Comparison of ENCODE assay signal across 19 cellular contexts in the genomic region with DNA sequence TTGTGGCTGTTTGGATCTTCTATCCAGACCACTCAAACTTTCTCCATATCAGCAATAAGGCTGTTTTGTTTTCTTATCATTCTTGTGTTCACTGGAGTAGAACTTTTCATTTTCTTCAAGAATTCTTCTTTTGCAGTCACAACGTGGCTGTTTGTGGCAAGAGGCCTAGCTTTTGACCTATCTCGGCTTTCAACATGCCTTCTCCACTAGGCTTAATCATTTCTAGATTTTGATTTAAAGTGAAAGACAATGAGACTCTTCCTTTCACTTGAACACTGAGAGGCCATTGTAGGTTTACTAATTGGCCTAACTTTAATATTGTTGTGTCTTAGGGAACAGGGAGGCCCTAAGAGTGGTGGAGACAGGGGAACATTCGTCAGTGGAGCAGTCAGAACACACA. TPM values are rescaled to one million over a fixed set of nuclear protein-coding genes. Genes with fewer than 3 reads are reported as not detected.
DNase-seq lines count a peak whose midpoint lies in the region; ATAC-seq, FAIRE-seq and TF ChIP-seq lines count a peak whose summit lies in the region.
"Had no signal": no experiment of that assay in that cellular context is flagged by ENCODE, and none has a peak within 500 bp of the region (broad histone marks: within the 10 kb centered on the region; RNA-seq: fewer than 3 reads in every experiment).

No MANE protein-coding gene starts in this region.

- peaks cover 17% of the 10 kb centered on the region for H3K4me1 Mint-ChIP-seq in astrocyte (ENCODE audit: low read depth, unreplicated experiment)
- H3K4me1 Mint-ChIP-seq in stimulated activated memory B cell treated with anti-CD40 and anti-IgM and Interleukin-4, amounts not matched to agents 10 μg/mL and 1 μg/mL and 100 μg/mL, for 72 hours, result no peaks in the 10 kb centered on the region
- H3K4me1 Mint-ChIP-seq: CD8-positive, alpha-beta memory T cell; central memory CD8-positive, alpha-beta T cell had no signal

- H3K79me2 ChIP-seq in astrocyte (ENCODE audit: insufficient read depth, low read length) (peaks cover 90% of the 10 kb centered on the region), hepatocyte (no peaks in the 10 kb centered on the region)

- no peaks in the 10 kb centered on the region for H3K9me3 ChIP-seq in astrocyte (ENCODE audit: insufficient read depth, low read depth, low read length)
- no peaks in the 10 kb centered on the region for H3K9me3 ChIP-seq in hepatocyte (ENCODE audit: low read depth)
- H3K9me3 ChIP-seq: esophagus squamous epithelium had no signal

- WGBS in hepatocyte (ENCODE audit: low lambda C conversion rate, missing lambda C conversion rate), result 86% methylated on average over 3 of the region's 3 CpGs

- H3K27me3 ChIP-seq in astrocyte (ENCODE audit: insufficient read depth, low read length), result no peaks in the 10 kb centered on the region
- H3K27me3 ChIP-seq in rectal smooth muscle tissue (ENCODE audit: control insufficient read depth, insufficient read depth, low read length), result no peaks in the 10 kb centered on the region
- H3K27me3 ChIP-seq in hepatocyte, result no peaks in the 10 kb centered on the region

- no peak overlapping the region for H3K27ac Mint-ChIP-seq in astrocyte (ENCODE audit: unreplicated experiment)
- no peak overlapping the region for H3K27ac Mint-ChIP-seq in stimulated activated memory B cell treated with anti-CD40 and anti-IgM and Interleukin-4, amounts not matched to agents 10 μg/mL and 1 μg/mL and 100 μg/mL, for 72 hours
- H3K27ac Mint-ChIP-seq: CD8-positive, alpha-beta memory T cell had no signal

- H3K9me2 ChIP-seq in hepatocyte (replicated peaks; ENCODE audit: insufficient read depth), result no peaks in the 10 kb centered on the region

- no peak overlapping the region for H3K4me2 ChIP-seq in astrocyte (ENCODE audit: low read length)
- no peak overlapping the region for H3K4me2 ChIP-seq in hepatocyte

- H3K27ac ChIP-seq in astrocyte (ENCODE audit: low read depth, low read length) (no peak overlapping the region), rectal smooth muscle tissue (ENCODE audit: low read depth, low read length) (peak overlapping the region; percentile 54), hepatocyte (no peak overlapping the region)
- H3K27ac ChIP-seq: esophagus squamous epithelium had no signal

- H3K4me1 ChIP-seq in astrocyte (ENCODE audit: insufficient read depth, low read length) (no peaks in the 10 kb centered on the region), rectal smooth muscle tissue (ENCODE audit: control insufficient read depth, insufficient read depth, low read length) (peaks cover 28% of the 10 kb centered on the region), hepatocyte (ENCODE audit: insufficient read depth) (no peaks in the 10 kb centered on the region)

- H3K9ac ChIP-seq in astrocyte (ENCODE audit: low read length) (no peak overlapping the region), rectal smooth muscle tissue (ENCODE audit: low read length) (no peak overlapping the region)

- TF ChIP-seq CTCF in astrocyte (IDR thresholded peaks at IDR 0.05; ENCODE audit: insufficient read depth, low read depth, low read length) (no peak), hepatocyte (IDR thresholded peaks at IDR 0.05; ENCODE audit: poor library complexity) (no peak)

- no peaks in the 10 kb centered on the region for H3K27me3 Mint-ChIP-seq in astrocyte (ENCODE audit: low read depth, unreplicated experiment)
- H3K27me3 Mint-ChIP-seq in stimulated activated memory B cell treated with anti-CD40 and anti-IgM and Interleukin-4, amounts not matched to agents 10 μg/mL and 1 μg/mL and 100 μg/mL, for 72 hours, result peaks cover 9% of the 10 kb centered on the region

- H4K20me1 ChIP-seq in astrocyte (ENCODE audit: insufficient read depth, low read length) (peaks cover 44% of the 10 kb centered on the region), hepatocyte (ENCODE audit: insufficient read depth, poor library complexity, severe bottlenecking) (no peaks in the 10 kb centered on the region)

- H3K4me3 Mint-ChIP-seq in astrocyte (ENCODE audit: unreplicated experiment), result no peak overlapping the region
- no peak overlapping the region for H3K4me3 Mint-ChIP-seq in stimulated activated memory B cell treated with anti-CD40 and anti-IgM and Interleukin-4, amounts not matched to agents 10 μg/mL and 1 μg/mL and 100 μg/mL, for 72 hours
- H3K4me3 Mint-ChIP-seq: CD8-positive, alpha-beta memory T cell; central memory CD8-positive, alpha-beta T cell had no signal

- DNase-seq in astrocyte (ENCODE audit: low read depth), result peak; percentile 33
- DNase-seq in hepatocyte (ENCODE audit: low spot score), result no peak
- no peak for DNase-seq in HPDE6-E6E7 (ENCODE audit: extremely low spot score)
- DNase-seq: activated gamma-delta T cell treated with Interleukin-2 at 50 U/mL for 16 hours; amniotic stem cell; CD8-positive, alpha-beta memory T cell; effector CD4-positive, alpha-beta T cell; esophagus squamous epithelium; H7; Kasumi-1; left ventricle myocardium superior; NCI-H1105; NCI-H524 treated with DMSO at 0.1 percent for 48 hours had no signal

- no peak overlapping the region for H3K4me3 ChIP-seq in astrocyte (ENCODE audit: insufficient read depth, low read depth, low read length)
- no peak overlapping the region for H3K4me3 ChIP-seq in rectal smooth muscle tissue (ENCODE audit: low read length)
- no peak overlapping the region for H3K4me3 ChIP-seq in hepatocyte
- H3K4me3 ChIP-seq: esophagus squamous epithelium had no signal

- peaks cover 2% of the 10 kb centered on the region for H3K36me3 ChIP-seq in astrocyte (ENCODE audit: insufficient read depth, low read length)
- no peaks in the 10 kb centered on the region for H3K36me3 ChIP-seq in rectal smooth muscle tissue (ENCODE audit: control insufficient read depth, insufficient read depth, low read length)
- no peaks in the 10 kb centered on the region for H3K36me3 ChIP-seq in hepatocyte (replicated peaks; ENCODE audit: insufficient read depth, low read depth)
- H3K36me3 ChIP-seq: esophagus squamous epithelium had no signal

- ATAC-seq in GM18868 (IDR thresholded peaks at IDR 0.05; ENCODE audit: unreplicated experiment), result peak; percentile 70
- peak; percentile 66 for ATAC-seq in HG02852 (IDR thresholded peaks at IDR 0.05; ENCODE audit: unreplicated experiment)
- ATAC-seq in stimulated activated memory B cell treated with anti-CD40 and anti-IgM and Interleukin-4, amounts not matched to agents 10 μg/mL and 1 μg/mL and 100 μg/mL, for 72 hours, result no peak
- no peak for ATAC-seq in GM19035 (IDR thresholded peaks at IDR 0.05; ENCODE audit: unreplicated experiment)
- ATAC-seq: left ventricle myocardium superior had no signal

- peaks cover 3% of the 10 kb centered on the region for H3K9me3 Mint-ChIP-seq in astrocyte (ENCODE audit: unreplicated experiment)
- H3K9me3 Mint-ChIP-seq in stimulated activated memory B cell treated with anti-CD40 and anti-IgM and Interleukin-4, amounts not matched to agents 10 μg/mL and 1 μg/mL and 100 μg/mL, for 72 hours, result no peaks in the 10 kb centered on the region
- H3K9me3 Mint-ChIP-seq: CD8-positive, alpha-beta memory T cell; central memory CD8-positive, alpha-beta T cell had no signal

- peaks cover 11% of the 10 kb centered on the region for H3K36me3 Mint-ChIP-seq in astrocyte (ENCODE audit: low read depth, unreplicated experiment)
- no peaks in the 10 kb centered on the region for H3K36me3 Mint-ChIP-seq in stimulated activated memory B cell treated with anti-CD40 and anti-IgM and Interleukin-4, amounts not matched to agents 10 μg/mL and 1 μg/mL and 100 μg/mL, for 72 hours
- H3K36me3 Mint-ChIP-seq: CD8-positive, alpha-beta memory T cell had no signal

- no peak for FAIRE-seq in astrocyte (lab: Jason Lieb, UNC)

- H2AFZ ChIP-seq in astrocyte (ENCODE audit: low read depth, low read length) (no peak overlapping the region), hepatocyte (no peak overlapping the region)

RNA-seq across cellular contexts. Expression of a gene that starts 19.1 kb away (rescaled TPM):
- total RNA-seq in astrocyte (30.5 and 38.4 TPM in 2 replicates), hepatocyte (9.7 and 11.3 TPM in 2 replicates)
- 3.9 and 4.5 TPM in 2 replicates for polyA plus RNA-seq in hepatocyte
- polyA plus RNA-seq: CD8-positive, alpha-beta memory T cell had no signal

Comparison
In these comparisons a context has a peak if more than half of its experiments do, and no peak if none do; other contexts are left out.
1. ATAC-seq: peak in GM18868 (single experiment) and HG02852 (single experiment); none in stimulated activated memory B cell treated with anti-CD40 and anti-IgM and Interleukin-4, amounts not matched to agents 10 μg/mL and 1 μg/mL and 100 μg/mL, for 72 hours (single experiment) and GM19035 (single experiment).